In genomic region chr1:160547371-160547901, GRCh38 we compare ENCODE assay signal across 1 cellular context.
TF ChIP-seq lines count a peak whose summit lies in the region.

No MANE protein-coding gene starts in this region.

TF ChIP-seq in SK-N-SH, 30 proteins besides CTCF, POLR2A, EP300 and RAD21:
- TF ChIP-seq, protein P1, sequence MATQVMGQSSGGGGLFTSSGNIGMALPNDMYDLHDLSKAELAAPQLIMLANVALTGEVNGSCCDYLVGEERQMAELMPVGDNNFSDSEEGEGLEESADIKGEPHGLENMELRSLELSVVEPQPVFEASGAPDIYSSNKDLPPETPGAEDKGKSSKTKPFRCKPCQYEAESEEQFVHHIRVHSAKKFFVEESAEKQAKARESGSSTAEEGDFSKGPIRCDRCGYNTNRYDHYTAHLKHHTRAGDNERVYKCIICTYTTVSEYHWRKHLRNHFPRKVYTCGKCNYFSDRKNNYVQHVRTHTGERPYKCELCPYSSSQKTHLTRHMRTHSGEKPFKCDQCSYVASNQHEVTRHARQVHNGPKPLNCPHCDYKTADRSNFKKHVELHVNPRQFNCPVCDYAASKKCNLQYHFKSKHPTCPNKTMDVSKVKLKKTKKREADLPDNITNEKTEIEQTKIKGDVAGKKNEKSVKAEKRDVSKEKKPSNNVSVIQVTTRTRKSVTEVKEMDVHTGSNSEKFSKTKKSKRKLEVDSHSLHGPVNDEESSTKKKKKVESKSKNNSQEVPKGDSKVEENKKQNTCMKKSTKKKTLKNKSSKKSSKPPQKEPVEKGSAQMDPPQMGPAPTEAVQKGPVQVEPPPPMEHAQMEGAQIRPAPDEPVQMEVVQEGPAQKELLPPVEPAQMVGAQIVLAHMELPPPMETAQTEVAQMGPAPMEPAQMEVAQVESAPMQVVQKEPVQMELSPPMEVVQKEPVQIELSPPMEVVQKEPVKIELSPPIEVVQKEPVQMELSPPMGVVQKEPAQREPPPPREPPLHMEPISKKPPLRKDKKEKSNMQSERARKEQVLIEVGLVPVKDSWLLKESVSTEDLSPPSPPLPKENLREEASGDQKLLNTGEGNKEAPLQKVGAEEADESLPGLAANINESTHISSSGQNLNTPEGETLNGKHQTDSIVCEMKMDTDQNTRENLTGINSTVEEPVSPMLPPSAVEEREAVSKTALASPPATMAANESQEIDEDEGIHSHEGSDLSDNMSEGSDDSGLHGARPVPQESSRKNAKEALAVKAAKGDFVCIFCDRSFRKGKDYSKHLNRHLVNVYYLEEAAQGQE (IDR thresholded peaks at IDR 0.05; ENCODE audit: low read depth, low read length): no peak
